28 cellular contexts compared by ENCODE assay signal in the genomic region with DNA sequence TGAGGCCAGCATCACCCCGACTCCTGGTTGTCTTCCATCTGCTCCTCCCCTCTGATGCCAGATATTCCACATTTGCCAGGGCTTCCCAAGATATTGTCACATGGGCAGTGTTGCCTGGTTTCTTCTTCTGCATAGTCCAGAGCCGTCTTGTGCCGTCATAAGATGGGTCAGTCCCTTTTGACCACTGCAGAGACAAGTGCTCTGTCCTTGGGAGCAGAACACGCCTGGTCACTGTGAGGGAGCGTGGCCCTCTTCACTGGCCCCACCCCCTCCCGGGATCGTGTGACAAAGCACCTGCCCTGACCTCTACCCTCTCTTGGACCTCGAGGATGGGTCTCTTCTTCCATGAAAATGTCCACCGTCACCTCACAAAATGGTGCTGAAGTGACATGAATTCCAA. TPM values are rescaled to one million over a fixed set of nuclear protein-coding genes. Genes with fewer than 3 reads are reported as not detected.
"Had no signal": no experiment of that assay in that cellular context is flagged by ENCODE, and none has a peak within 500 bp of the region (broad histone marks: within the 10 kb centered on the region; RNA-seq: fewer than 3 reads in every experiment).

No MANE protein-coding gene starts in this region.

- H3K36me3 Mint-ChIP-seq: naive B cell; neural progenitor cell; stimulated activated memory B cell treated with anti-CD40 and anti-IgM and Interleukin-4, amounts not matched to agents 10 μg/mL and 1 μg/mL and 100 μg/mL, for 72 hours had no signal

- H3K27ac ChIP-seq: neural progenitor cell, neutrophil, ovary, prostate gland, tibial nerve, upper lobe of left lung, vagina had no signal

- ATAC-seq: left cardiac atrium; left lobe of liver; stimulated activated memory B cell treated with anti-CD40 and anti-IgM and Interleukin-4, amounts not matched to agents 10 μg/mL and 1 μg/mL and 100 μg/mL, for 72 hours; stimulated activated naive CD8-positive, alpha-beta T cell treated with anti-CD3 and anti-CD28 coated beads, Interleukin-15, amount 100 ng/mL, for 72 hours had no signal

- H3K9me3 Mint-ChIP-seq: mesothelial cell of epicardium; naive B cell; nephron; neural progenitor cell; stimulated activated memory B cell treated with anti-CD40 and anti-IgM and Interleukin-4, amounts not matched to agents 10 μg/mL and 1 μg/mL and 100 μg/mL, for 72 hours; stimulated activated naive CD8-positive, alpha-beta T cell treated with anti-CD3 and anti-CD28 coated beads, Interleukin-15, amount 100 ng/mL, for 72 hours had no signal

- FAIRE-seq: keratinocyte had no signal

- H3K9ac ChIP-seq: neural progenitor cell had no signal

- H2AFZ ChIP-seq: neural progenitor cell had no signal

- H3K27ac Mint-ChIP-seq: mesothelial cell of epicardium; naive B cell; nephron; neural progenitor cell; stimulated activated memory B cell treated with anti-CD40 and anti-IgM and Interleukin-4, amounts not matched to agents 10 μg/mL and 1 μg/mL and 100 μg/mL, for 72 hours had no signal

- H3K27me3 ChIP-seq: ovary, tibial nerve, upper lobe of left lung, vagina had no signal

- H3K4me2 ChIP-seq: neural progenitor cell, smooth muscle cell had no signal

- H3K36me3 ChIP-seq: neural progenitor cell, neutrophil, ovary, prostate gland, tibial nerve, upper lobe of left lung, vagina had no signal

- H3K4me3 Mint-ChIP-seq: mesothelial cell of epicardium; naive B cell; nephron; neural progenitor cell; stimulated activated memory B cell treated with anti-CD40 and anti-IgM and Interleukin-4, amounts not matched to agents 10 μg/mL and 1 μg/mL and 100 μg/mL, for 72 hours; stimulated activated naive CD8-positive, alpha-beta T cell treated with anti-CD3 and anti-CD28 coated beads, Interleukin-15, amount 100 ng/mL, for 72 hours had no signal

- H3K9me3 ChIP-seq: neutrophil, ovary, prostate gland, tibial nerve, upper lobe of left lung, vagina had no signal

- H3K4me3 ChIP-seq: lung, neural progenitor cell, ovary, prostate gland, smooth muscle cell, tibial nerve, upper lobe of left lung, vagina had no signal

- H3K4me1 ChIP-seq: neural progenitor cell, prostate gland, upper lobe of left lung, vagina had no signal

- DNase-seq: glutamatergic neuron; hippocampal formation; kidney glomerular epithelial cell; left cardiac atrium; naive B cell; occipital lobe; ovary; posterior cingulate gyrus; stimulated activated CD4-positive, alpha-beta T cell treated with anti-CD3 and anti-CD28 coated beads, Interleukin-1b, Interleukin-23, amount 100 ng/mL, for 48 hours; stimulated activated CD4-positive, alpha-beta T cell treated with anti-CD3 and anti-CD28 coated beads, Interleukin-2, amount 100 ng/mL, for 48 hours; stimulated activated CD4-positive, alpha-beta T cell treated with anti-CD3 and anti-CD28 coated beads, Interleukin-4, amount 100 ng/mL, for 4 hours; stimulated activated CD8-positive, alpha-beta memory T cell treated with anti-CD3 and anti-CD28 coated beads, Interleukin-4, amount 100 ng/mL, for 48 hours; stimulated activated naive CD4-positive, alpha-beta T cell treated with Interleukin-2 at 50 U/mL for 16 hours; stimulated activated naive CD8-positive, alpha-beta T cell treated with anti-CD3 and anti-CD28 coated beads, Interleukin-15, amount 100 ng/mL, for 72 hours; upper lobe of left lung had no signal

RNA-seq across cellular contexts. Expression of a gene that starts 41.6 kb away (rescaled TPM):
- total RNA-seq: mononuclear cell had no signal
- polyA plus RNA-seq: keratinocyte had no signal
